1 cellular context compared by ENCODE assay signal in genomic region chr2:24075915-24076848, GRCh38.
TF ChIP-seq lines count a peak whose summit lies in the region.

A gene with protein sequence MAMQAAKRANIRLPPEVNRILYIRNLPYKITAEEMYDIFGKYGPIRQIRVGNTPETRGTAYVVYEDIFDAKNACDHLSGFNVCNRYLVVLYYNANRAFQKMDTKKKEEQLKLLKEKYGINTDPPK (minus strand): TSS chr2:24076326. CDS start chr2:24076229, 97 bp downstream.

TF ChIP-seq in HepG2, 621 proteins besides CTCF, POLR2A, EP300 and RAD21 (continued from another document and continues in another):
- TF ChIP-seq ZNF468 (CRISPR knock-in tag; IDR thresholded peaks at IDR 0.05), result no peak
- TF ChIP-seq ZNF782 (CRISPR knock-in tag; IDR thresholded peaks at IDR 0.05; ENCODE audit: borderline replicate concordance), result peak; percentile 92
- TF ChIP-seq JDP2 (CRISPR knock-in tag; IDR thresholded peaks at IDR 0.05; ENCODE audit: borderline replicate concordance), result no peak
- no peak for TF ChIP-seq ZNF570 (CRISPR knock-in tag; IDR thresholded peaks at IDR 0.05; ENCODE audit: borderline replicate concordance)
- no peak for TF ChIP-seq ZNF878 (CRISPR knock-in tag; IDR thresholded peaks at IDR 0.05)
- TF ChIP-seq NFIB (CRISPR knock-in tag; IDR thresholded peaks at IDR 0.05; ENCODE audit: borderline replicate concordance), result no peak
- TF ChIP-seq ZNF501 (CRISPR knock-in tag; IDR thresholded peaks at IDR 0.05), result peak; percentile 99
- peak; percentile 64; the same call in 1 of the 2 replicates for TF ChIP-seq HNF4G (IDR thresholded peaks at IDR 0.05; ENCODE audit: borderline replicate concordance, low read depth, low read length)
- peak; percentile 90 for TF ChIP-seq HNF4G (CRISPR knock-in tag; IDR thresholded peaks at IDR 0.05; ENCODE audit: borderline replicate concordance, low read depth)
- no peak for TF ChIP-seq MATR3 (CRISPR knock-in tag; IDR thresholded peaks at IDR 0.05)
- peak; percentile 95; the same call in 1 of the 2 replicates for TF ChIP-seq KLF9 (CRISPR knock-in tag; IDR thresholded peaks at IDR 0.05; ENCODE audit: low read depth)
- TF ChIP-seq, protein P1, sequence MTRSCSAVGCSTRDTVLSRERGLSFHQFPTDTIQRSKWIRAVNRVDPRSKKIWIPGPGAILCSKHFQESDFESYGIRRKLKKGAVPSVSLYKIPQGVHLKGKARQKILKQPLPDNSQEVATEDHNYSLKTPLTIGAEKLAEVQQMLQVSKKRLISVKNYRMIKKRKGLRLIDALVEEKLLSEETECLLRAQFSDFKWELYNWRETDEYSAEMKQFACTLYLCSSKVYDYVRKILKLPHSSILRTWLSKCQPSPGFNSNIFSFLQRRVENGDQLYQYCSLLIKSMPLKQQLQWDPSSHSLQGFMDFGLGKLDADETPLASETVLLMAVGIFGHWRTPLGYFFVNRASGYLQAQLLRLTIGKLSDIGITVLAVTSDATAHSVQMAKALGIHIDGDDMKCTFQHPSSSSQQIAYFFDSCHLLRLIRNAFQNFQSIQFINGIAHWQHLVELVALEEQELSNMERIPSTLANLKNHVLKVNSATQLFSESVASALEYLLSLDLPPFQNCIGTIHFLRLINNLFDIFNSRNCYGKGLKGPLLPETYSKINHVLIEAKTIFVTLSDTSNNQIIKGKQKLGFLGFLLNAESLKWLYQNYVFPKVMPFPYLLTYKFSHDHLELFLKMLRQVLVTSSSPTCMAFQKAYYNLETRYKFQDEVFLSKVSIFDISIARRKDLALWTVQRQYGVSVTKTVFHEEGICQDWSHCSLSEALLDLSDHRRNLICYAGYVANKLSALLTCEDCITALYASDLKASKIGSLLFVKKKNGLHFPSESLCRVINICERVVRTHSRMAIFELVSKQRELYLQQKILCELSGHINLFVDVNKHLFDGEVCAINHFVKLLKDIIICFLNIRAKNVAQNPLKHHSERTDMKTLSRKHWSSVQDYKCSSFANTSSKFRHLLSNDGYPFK (CRISPR knock-in tag; IDR thresholded peaks at IDR 0.05; ENCODE audit: borderline replicate concordance), result peak; percentile 97
- TF ChIP-seq ZNF230 (CRISPR knock-in tag; IDR thresholded peaks at IDR 0.05), result peak; percentile 96
- peak; percentile 71; the same call in 1 of the 2 replicates for TF ChIP-seq HNRNPL (IDR thresholded peaks at IDR 0.05; ENCODE audit: low read depth, low read length)
- TF ChIP-seq HNRNPK (IDR thresholded peaks at IDR 0.05; ENCODE audit: low read depth, low read length, poor library complexity, severe bottlenecking), result no peak
- no peak for TF ChIP-seq GPBP1L1 (CRISPR knock-in tag; IDR thresholded peaks at IDR 0.05)
- peak; percentile 89 for TF ChIP-seq FOXA3 (CRISPR knock-in tag; IDR thresholded peaks at IDR 0.05)
- TF ChIP-seq XRCC5 (optimal IDR thresholded peaks at IDR 0.05; ENCODE audit: low read length), result peak; percentile 99
- no peak for TF ChIP-seq ZNF10 (CRISPR knock-in tag; IDR thresholded peaks at IDR 0.05; ENCODE audit: borderline replicate concordance, low read depth)
- peak; percentile 79; the same call in 1 of the 2 replicates for TF ChIP-seq ZNF724P (CRISPR knock-in tag; IDR thresholded peaks at IDR 0.05; ENCODE audit: borderline replicate concordance)
- TF ChIP-seq ETS1 (CRISPR knock-in tag; IDR thresholded peaks at IDR 0.05), result no peak
- no peak for TF ChIP-seq MBNL3 (CRISPR knock-in tag; conservative IDR thresholded peaks at IDR 0.05)
- no peak for TF ChIP-seq NPAS2 (CRISPR knock-in tag; IDR thresholded peaks at IDR 0.05; ENCODE audit: borderline replicate concordance)
- TF ChIP-seq ZNF205 (CRISPR knock-in tag; IDR thresholded peaks at IDR 0.05), result peak; percentile 97; the same call in 1 of the 2 replicates
- peak; percentile 98; the same call in 1 of the 2 replicates for TF ChIP-seq SPEN (CRISPR knock-in tag; IDR thresholded peaks at IDR 0.05; ENCODE audit: low read depth)
- peak; percentile 80 for TF ChIP-seq FOSL2 (CRISPR knock-in tag; IDR thresholded peaks at IDR 0.05)
- no peak; the same call in 1 of the 2 replicates for TF ChIP-seq ZNF317 (CRISPR knock-in tag; IDR thresholded peaks at IDR 0.05)
- 0 out of 2 replicates have a peak, but pooled peaks have one; percentile 24 for TF ChIP-seq ZNF44 (CRISPR knock-in tag; IDR thresholded peaks at IDR 0.05)
- TF ChIP-seq ETV6 (CRISPR knock-in tag; conservative IDR thresholded peaks at IDR 0.05), result peak; percentile 90; the same call in 1 of the 2 replicates
- peak; percentile 78; the same call in 1 of the 2 replicates for TF ChIP-seq SP5 (CRISPR knock-in tag; IDR thresholded peaks at IDR 0.05; ENCODE audit: borderline replicate concordance, low read depth)
- no peak; the same call in 1 of the 2 replicates for TF ChIP-seq SMC3 (IDR thresholded peaks at IDR 0.05; ENCODE audit: low read length)
- TF ChIP-seq, protein P2, sequence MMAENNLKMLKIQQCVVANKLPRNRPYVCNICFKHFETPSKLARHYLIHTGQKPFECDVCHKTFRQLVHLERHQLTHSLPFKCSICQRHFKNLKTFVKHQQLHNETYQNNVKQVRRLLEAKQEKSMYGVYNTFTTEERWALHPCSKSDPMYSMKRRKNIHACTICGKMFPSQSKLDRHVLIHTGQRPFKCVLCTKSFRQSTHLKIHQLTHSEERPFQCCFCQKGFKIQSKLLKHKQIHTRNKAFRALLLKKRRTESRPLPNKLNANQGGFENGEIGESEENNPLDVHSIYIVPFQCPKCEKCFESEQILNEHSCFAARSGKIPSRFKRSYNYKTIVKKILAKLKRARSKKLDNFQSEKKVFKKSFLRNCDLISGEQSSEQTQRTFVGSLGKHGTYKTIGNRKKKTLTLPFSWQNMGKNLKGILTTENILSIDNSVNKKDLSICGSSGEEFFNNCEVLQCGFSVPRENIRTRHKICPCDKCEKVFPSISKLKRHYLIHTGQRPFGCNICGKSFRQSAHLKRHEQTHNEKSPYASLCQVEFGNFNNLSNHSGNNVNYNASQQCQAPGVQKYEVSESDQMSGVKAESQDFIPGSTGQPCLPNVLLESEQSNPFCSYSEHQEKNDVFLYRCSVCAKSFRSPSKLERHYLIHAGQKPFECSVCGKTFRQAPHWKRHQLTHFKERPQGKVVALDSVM (CRISPR knock-in tag; IDR thresholded peaks at IDR 0.05), result peak; percentile 98
- no peak for TF ChIP-seq ZBTB37 (CRISPR knock-in tag; IDR thresholded peaks at IDR 0.05)
- TF ChIP-seq ZNF557 (CRISPR knock-in tag; IDR thresholded peaks at IDR 0.05), result 0 out of 2 replicates have a peak, but pooled peaks have one; percentile 20
- TF ChIP-seq FOXK1 (CRISPR knock-in tag; IDR thresholded peaks at IDR 0.05; ENCODE audit: borderline replicate concordance, low read depth), result peak; percentile 100
- TF ChIP-seq SMAD9 (CRISPR knock-in tag; IDR thresholded peaks at IDR 0.05), result peak; percentile 67; the same call in 1 of the 2 replicates
- TF ChIP-seq KDM5B (CRISPR knock-in tag; IDR thresholded peaks at IDR 0.05; ENCODE audit: borderline replicate concordance), result peak; percentile 89; the same call in 1 of the 2 replicates
- TF ChIP-seq, protein P3, sequence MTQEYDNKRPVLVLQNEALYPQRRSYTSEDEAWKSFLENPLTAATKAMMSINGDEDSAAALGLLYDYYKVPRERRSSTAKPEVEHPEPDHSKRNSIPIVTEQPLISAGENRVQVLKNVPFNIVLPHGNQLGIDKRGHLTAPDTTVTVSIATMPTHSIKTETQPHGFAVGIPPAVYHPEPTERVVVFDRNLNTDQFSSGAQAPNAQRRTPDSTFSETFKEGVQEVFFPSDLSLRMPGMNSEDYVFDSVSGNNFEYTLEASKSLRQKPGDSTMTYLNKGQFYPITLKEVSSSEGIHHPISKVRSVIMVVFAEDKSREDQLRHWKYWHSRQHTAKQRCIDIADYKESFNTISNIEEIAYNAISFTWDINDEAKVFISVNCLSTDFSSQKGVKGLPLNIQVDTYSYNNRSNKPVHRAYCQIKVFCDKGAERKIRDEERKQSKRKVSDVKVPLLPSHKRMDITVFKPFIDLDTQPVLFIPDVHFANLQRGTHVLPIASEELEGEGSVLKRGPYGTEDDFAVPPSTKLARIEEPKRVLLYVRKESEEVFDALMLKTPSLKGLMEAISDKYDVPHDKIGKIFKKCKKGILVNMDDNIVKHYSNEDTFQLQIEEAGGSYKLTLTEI (CRISPR knock-in tag; conservative IDR thresholded peaks at IDR 0.05), result no peak
- TF ChIP-seq E2F5 (CRISPR knock-in tag; conservative IDR thresholded peaks at IDR 0.05), result peak; percentile 68
- TF ChIP-seq ZNF841 (CRISPR knock-in tag; IDR thresholded peaks at IDR 0.05; ENCODE audit: borderline replicate concordance), result no peak
- TF ChIP-seq ZKSCAN8 (CRISPR knock-in tag; IDR thresholded peaks at IDR 0.05; ENCODE audit: borderline replicate concordance), result no peak
- peak; percentile 97 for TF ChIP-seq AGO2 (optimal IDR thresholded peaks at IDR 0.05; ENCODE audit: low read depth, low read length)
- TF ChIP-seq SSRP1 (CRISPR knock-in tag; IDR thresholded peaks at IDR 0.05), result peak; percentile 95
- peak; percentile 91 for TF ChIP-seq KDM3A (CRISPR knock-in tag; IDR thresholded peaks at IDR 0.05; ENCODE audit: low read depth)
- peak; percentile 88; the same call in 1 of the 2 replicates for TF ChIP-seq RARG (CRISPR knock-in tag; IDR thresholded peaks at IDR 0.05; ENCODE audit: low read depth)
- no peak for TF ChIP-seq ZNF382 (CRISPR knock-in tag; IDR thresholded peaks at IDR 0.05; ENCODE audit: borderline replicate concordance)
- TF ChIP-seq ZNF510 (CRISPR knock-in tag; IDR thresholded peaks at IDR 0.05; ENCODE audit: low read depth), result peak; percentile 82; the same call in 1 of the 2 replicates
- TF ChIP-seq, protein P4, sequence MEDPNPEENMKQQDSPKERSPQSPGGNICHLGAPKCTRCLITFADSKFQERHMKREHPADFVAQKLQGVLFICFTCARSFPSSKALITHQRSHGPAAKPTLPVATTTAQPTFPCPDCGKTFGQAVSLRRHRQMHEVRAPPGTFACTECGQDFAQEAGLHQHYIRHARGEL (CRISPR knock-in tag; IDR thresholded peaks at IDR 0.05), result no peak; the same call in 1 of the 2 replicates
- TF ChIP-seq FOXC1 (CRISPR knock-in tag; IDR thresholded peaks at IDR 0.05; ENCODE audit: borderline replicate concordance), result peak; percentile 26; the same call in 1 of the 2 replicates
- no peak for TF ChIP-seq ZNF577 (CRISPR knock-in tag; IDR thresholded peaks at IDR 0.05; ENCODE audit: borderline replicate concordance, low read depth)
- TF ChIP-seq TBX2 (CRISPR knock-in tag; IDR thresholded peaks at IDR 0.05; ENCODE audit: borderline replicate concordance), result peak; percentile 91
- peak; percentile 98 for TF ChIP-seq BORCS8-MEF2B (CRISPR knock-in tag; IDR thresholded peaks at IDR 0.05)
- peak; percentile 97 for TF ChIP-seq FIP1L1 (IDR thresholded peaks at IDR 0.05; ENCODE audit: borderline replicate concordance, insufficient read depth, low read depth, low read length)
- TF ChIP-seq TBP (CRISPR knock-in tag; IDR thresholded peaks at IDR 0.05), result no peak
- no peak for TF ChIP-seq ZNF530 (CRISPR knock-in tag; IDR thresholded peaks at IDR 0.05; ENCODE audit: low read depth)
- TF ChIP-seq RNF2 (conservative IDR thresholded peaks at IDR 0.05; ENCODE audit: low read depth), result no peak
- TF ChIP-seq, protein P5, sequence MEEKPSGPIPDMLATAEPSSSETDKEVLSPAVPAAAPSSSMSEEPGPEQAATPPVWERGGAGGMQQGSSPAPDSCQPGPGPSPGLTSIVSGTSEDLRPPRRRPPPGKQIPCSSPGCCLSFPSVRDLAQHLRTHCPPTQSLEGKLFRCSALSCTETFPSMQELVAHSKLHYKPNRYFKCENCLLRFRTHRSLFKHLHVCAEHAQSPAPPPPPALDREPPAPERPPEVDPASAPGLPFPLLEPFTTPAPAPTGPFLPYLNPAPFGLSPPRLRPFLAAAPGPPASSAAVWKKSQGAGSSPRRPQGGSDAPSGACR (CRISPR knock-in tag; IDR thresholded peaks at IDR 0.05), result peak; percentile 89; the same call in 1 of the 2 replicates
- peak; percentile 88; the same call in 1 of the 2 replicates for TF ChIP-seq ZNF124 (CRISPR knock-in tag; IDR thresholded peaks at IDR 0.05)
- peak; percentile 88; the same call in 1 of the 2 replicates for TF ChIP-seq PCBP1 (IDR thresholded peaks at IDR 0.05; ENCODE audit: borderline replicate concordance, low read depth, low read length)
- no peak for TF ChIP-seq LCORL (IDR thresholded peaks at IDR 0.05)
- peak; percentile 65 for TF ChIP-seq LCORL (CRISPR knock-in tag; IDR thresholded peaks at IDR 0.05)
- TF ChIP-seq RARA (CRISPR knock-in tag; IDR thresholded peaks at IDR 0.05), result no peak
